ENCODE assay signal across 8 cellular contexts in the genomic region with DNA sequence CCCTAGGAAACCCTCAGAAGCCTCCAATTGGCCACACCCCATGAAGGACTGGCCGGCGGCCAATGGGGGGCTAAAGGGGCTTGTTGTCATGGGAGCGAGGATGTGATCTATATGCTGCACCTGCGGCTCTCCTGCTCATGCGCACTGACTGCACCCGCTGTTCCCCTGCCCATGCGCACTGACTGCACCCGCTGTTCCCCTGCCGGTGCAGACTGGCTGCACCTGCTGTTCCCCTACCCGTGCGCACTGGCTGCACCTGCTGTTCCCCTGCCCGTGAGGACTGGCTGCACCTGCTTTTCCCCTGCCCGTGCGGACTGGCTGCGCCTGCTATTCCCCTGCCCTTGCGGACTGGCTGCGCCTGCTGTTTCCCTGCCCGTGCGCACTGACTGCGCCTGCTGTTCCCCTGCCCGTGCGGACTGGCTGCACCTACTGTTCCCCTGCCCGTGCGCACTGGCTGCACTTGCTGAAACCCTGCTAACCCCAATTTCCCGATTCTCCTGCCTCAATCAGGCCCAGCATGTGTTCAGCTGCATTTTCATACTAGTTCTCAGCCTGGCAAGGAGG. TPM values are rescaled to one million over a fixed set of nuclear protein-coding genes. Genes with fewer than 3 reads are reported as not detected.
DNase-seq lines count a peak whose midpoint lies in the region; ATAC-seq lines count a peak whose summit lies in the region.

No MANE protein-coding gene starts in this region.

- no peak overlapping the region for H3K9ac ChIP-seq in SK-N-MC (ENCODE audit: insufficient read length)

- H3K4me3 ChIP-seq in SK-N-MC, result peak overlapping the region; percentile 82

- no peak overlapping the region for H3K27ac ChIP-seq in SK-N-MC

- H3K9me3 ChIP-seq in SK-N-MC (ENCODE audit: low read depth, low read length), result no peaks in the 10 kb centered on the region

- ATAC-seq in GM21723 (IDR thresholded peaks at IDR 0.05; ENCODE audit: unreplicated experiment), result peak; percentile 96
- peak; percentile 65 for ATAC-seq in left lobe of liver

- DNase-seq in DMS79 (lab: John Stamatoyannopoulos, UW) (peak; percentile 97), LHCN-M2 (ENCODE audit: low read depth) (peak; percentile 47), SK-N-MC (ENCODE audit: low read depth, low spot score) (no peak), left lobe of liver (ENCODE audit: low spot score) (no peak), NK-92 (lab: John Stamatoyannopoulos, UW; ENCODE audit: unreplicated experiment) (no peak)
- DNase-seq in activated naive CD8-positive, alpha-beta T cell treated with anti-CD3 and anti-CD28 coated beads, Interleukin-2, amount 50 U/mL, for 16 hours (ENCODE audit: low read depth, low spot score), result peak; percentile 17
- peak; percentile 15 for DNase-seq in stimulated activated CD8-positive, alpha-beta memory T cell treated with anti-CD3 and anti-CD28 coated beads, Interleukin-12 subunit alpha, Interleukin-12 subunit beta, amount 100 ng/mL, for 1 hour (ENCODE audit: low read depth)

- H3K36me3 ChIP-seq in SK-N-MC (ENCODE audit: insufficient read depth, low read length), result no peaks in the 10 kb centered on the region

RNA-seq across cellular contexts. Expression of a gene that starts 16.8 kb away (rescaled TPM):
- total RNA-seq in LHCN-M2 (2014; rRNA removed) (17.9 and 20.2 TPM in 2 replicates), left lobe of liver (46.1 TPM)
- polyA plus RNA-seq in LHCN-M2 (2012), result 11.9 TPM

RNA-seq across cellular contexts. Expression of a gene that starts 46.4 kb away (rescaled TPM):
- total RNA-seq in LHCN-M2 (2014; rRNA removed) (not detected in 2 replicates), left lobe of liver (0.38 TPM)
- polyA plus RNA-seq in LHCN-M2 (2012), result not detected

Comparison
In these comparisons a context has a peak if more than half of its experiments do, and no peak if none do; other contexts are left out.
1. DNase-seq: peak in DMS79 (single experiment), LHCN-M2 (single experiment), activated naive CD8-positive, alpha-beta T cell treated with anti-CD3 and anti-CD28 coated beads, Interleukin-2, amount 50 U/mL, for 16 hours (single experiment) and stimulated activated CD8-positive, alpha-beta memory T cell treated with anti-CD3 and anti-CD28 coated beads, Interleukin-12 subunit alpha, Interleukin-12 subunit beta, amount 100 ng/mL, for 1 hour (single experiment); none in SK-N-MC (single experiment), left lobe of liver (single experiment) and NK-92 (single experiment).